ENCODE assay signal across 8 cellular contexts in genomic region chr1:19344372-19344810, GRCh38. TPM values are rescaled to one million over a fixed set of nuclear protein-coding genes. Genes with fewer than 3 reads are reported as not detected.
DNase-seq lines count a peak whose midpoint lies in the region; ATAC-seq and TF ChIP-seq lines count a peak whose summit lies in the region.

No MANE protein-coding gene starts in this region.

- TF ChIP-seq POLR2A in stomach (IDR thresholded peaks at IDR 0.05): no peak

- ATAC-seq in lower lobe of right lung: peak; percentile 69 to 76

- no peak for TF ChIP-seq EP300 in stomach (IDR thresholded peaks at IDR 0.05)

- peaks cover 70% of the 10 kb centered on the region for H3K36me3 ChIP-seq in lower lobe of right lung
- H3K36me3 ChIP-seq in stomach: peaks cover 55 to 86% (median 73%) of the 10 kb centered on the region in 4 donors

- no peaks in the 10 kb centered on the region for H3K27me3 ChIP-seq in lower lobe of right lung (ENCODE audit: low read depth)
- H3K27me3 ChIP-seq in stomach: no peaks in the 10 kb centered on the region

- DNase-seq in ELR (ENCODE audit: low read depth): peak; percentile 48
- DNase-seq in NCI-H1092 treated with DMSO at 0.1 percent for 48 hours (lab: John Stamatoyannopoulos, UW): peak; percentile 75
- peak; percentile 18 for DNase-seq in activated CD4-positive, alpha-beta T cell treated with anti-CD3 and anti-CD28 coated beads for 1 hour
- DNase-seq in lower lobe of right lung: peak; percentile 67
- peak; percentile 70 for DNase-seq in stomach
- no peak for DNase-seq in pons (ENCODE audit: low spot score)
- DNase-seq in cortex of kidney (lab: John Stamatoyannopoulos, UW): no peak

- intact Hi-C loops in lower lobe of right lung (cut with DNase I): no loop called here
- intact Hi-C loops in stomach (cut with DNase I; ENCODE audit: low total_unique reads): loop anchor here (10.0 kb wide), 1 partner anchor 310 kb away; no protein-coding TSS in a partner anchor

- H3K4me3 ChIP-seq in lower lobe of right lung (no peak overlapping the region), stomach (no peak overlapping the region)

- 31 to 57% (median 46%) methylated on average over 12 of the region's 12 CpGs for WGBS in stomach, 5 donors

- peak overlapping the region; percentile 60 for H3K27ac ChIP-seq in cingulate gyrus (ENCODE audit: low read depth, low read length)
- peak overlapping the region; percentile 18 for H3K27ac ChIP-seq in lower lobe of right lung
- H3K27ac ChIP-seq in stomach: peak overlapping the region in 2 of 5 donors; percentile 3 to 15

- H3K9me3 ChIP-seq in lower lobe of right lung (no peaks in the 10 kb centered on the region), stomach (no peaks in the 10 kb centered on the region)

- TF ChIP-seq CTCF in lower lobe of right lung (IDR thresholded peaks at IDR 0.05) (peak; percentile 88), stomach (IDR thresholded peaks at IDR 0.05) (peak in 5 of 7 experiments; percentile 86 to 95 (median 93))

- peaks cover 28% of the 10 kb centered on the region for H3K4me1 ChIP-seq in lower lobe of right lung
- H3K4me1 ChIP-seq in stomach: peaks cover 18 to 72% (median 42%) of the 10 kb centered on the region in 4 donors

RNA-seq across cellular contexts. Expression of gene SLC66A1, which starts 32.3 kb away (rescaled TPM):
- total RNA-seq in lower lobe of right lung: 15.4 TPM
- 10 to 100 TPM in 2 of 5 donors, 1 to 10 TPM in 3; 1.8 to 14.5 (median 9.1) TPM for total RNA-seq in stomach
- polyA plus RNA-seq in stomach: 10 to 100 TPM; 10.1 to 11.9 (median 11.1) TPM

RNA-seq across cellular contexts. Expression of gene AKR7A2, which starts 32.4 kb away (rescaled TPM):
- total RNA-seq in lower lobe of right lung (37.4 TPM), stomach (100 to 1,000 TPM in 1 of 5 donors, 10 to 100 TPM in 3, not detected in 1; 18.7 to 108 (median 45.8) TPM)
- polyA plus RNA-seq in stomach: 10 to 100 TPM; 33.4 to 71.2 (median 48.6) TPM

RNA-seq across cellular contexts. Expression of gene AKR7A3, which starts 55.8 kb away (rescaled TPM):
- total RNA-seq in lower lobe of right lung: 0.30 TPM
- 100 to 1,000 TPM in 2 of 5 donors, 10 to 100 TPM in 3; 24.0 to 269 (median 86.9) TPM for total RNA-seq in stomach
- polyA plus RNA-seq in stomach: 100 to 1,000 TPM; 142 to 510 (median 148) TPM

Comparison
In these comparisons a context has a peak if more than half of its experiments do, and no peak if none do; other contexts are left out.
1. DNase-seq: peak in ELR (single experiment), NCI-H1092 treated with DMSO at 0.1 percent for 48 hours (single experiment), activated CD4-positive, alpha-beta T cell treated with anti-CD3 and anti-CD28 coated beads for 1 hour (single experiment), lower lobe of right lung (single experiment) and stomach (single experiment); none in pons (single experiment) and cortex of kidney (single experiment).
2. RNA of gene AKR7A3, which starts 55.8 kb away (total RNA-seq): 24.0 to 269 TPM in stomach; 0.30 TPM in lower lobe of right lung (single experiment); every median in the first group is over 10 times any median in the second.